34 cellular contexts compared by ENCODE assay signal in genomic region chr2:163822033-163822432, GRCh38.
"Had no signal": no experiment of that assay in that cellular context is flagged by ENCODE, and none has a peak within 500 bp of the region (broad histone marks: within the 10 kb centered on the region; RNA-seq: fewer than 3 reads in every experiment).

No MANE protein-coding gene starts in this region.

- H3K9me3 ChIP-seq: adrenal gland, body of pancreas had no signal

- H3K4me3 ChIP-seq: adrenal gland, ascending aorta, body of pancreas, breast epithelium, cardiac muscle cell had no signal

- DNase-seq: activated effector memory CD4-positive, alpha-beta T cell treated with anti-CD3 and anti-CD28 coated beads, Interleukin-2, amount 50 U/mL, for 16 hours; activated gamma-delta T cell; activated gamma-delta T cell treated with Interleukin-2 at 50 U/mL for 16 hours; activated naive CD4-positive, alpha-beta T cell; activated naive CD4-positive, alpha-beta T cell treated with anti-CD3 and anti-CD28 coated beads for 36 hours; activated naive CD4-positive, alpha-beta T cell treated with anti-CD3 and anti-CD28 coated beads, Interleukin-2, amount 10 ng/mL, durations not matched to agents 7 days and 5 days; activated naive CD4-positive, alpha-beta T cell treated with anti-CD3 and anti-CD28 coated beads, Interleukin-2, amount 50 U/mL, for 16 hours; activated naive CD4-positive, alpha-beta T cell treated with Interleukin-2 at 50 U/mL for 16 hours; activated naive CD8-positive, alpha-beta T cell treated with anti-CD3 and anti-CD28 coated beads for 36 hours; activated naive CD8-positive, alpha-beta T cell treated with anti-CD3 and anti-CD28 coated beads, Interleukin-2, amount 10 ng/mL, durations not matched to agents 7 days and 5 days; activated naive CD8-positive, alpha-beta T cell treated with anti-CD3 and anti-CD28 coated beads, Interleukin-2, amount 50 U/mL, for 24 hours; activated T-cell treated with anti-CD3 and anti-CD28 coated beads for 4 hours; activated T-cell treated with anti-CD3 and anti-CD28 coated beads, Interleukin-2, amount 50 U/mL, for 1 hour; activated T-cell treated with anti-CD3 and anti-CD28 coated beads, Interleukin-2, amount 50 U/mL, for 24 hours; activated T-cell treated with anti-CD3 and anti-CD28 coated beads, Interleukin-2, amount 50 U/mL, for 4 hours; activated T-cell treated with anti-CD3 and anti-CD28 coated beads, Interleukin-2, amount 50 U/mL, for 48 hours; activated T-cell treated with anti-CD3 and anti-CD28 coated beads, Interleukin-2, amount 50 U/mL, for 72 hours; adrenal gland; amniotic stem cell; amygdala; anterior cingulate cortex; aorta; body of pancreas; brain microvascular endothelial cell; caudate nucleus; central memory CD4-positive, alpha-beta T cell; cerebellar nuclear complex had no signal

- ATAC-seq: activated naive CD4-positive, alpha-beta T cell treated with anti-CD3 and anti-CD28 coated beads, Interleukin-2, amount 50 U/mL, for 72 hours; activated naive CD8-positive, alpha-beta T cell treated with anti-CD3 and anti-CD28 coated beads, Interleukin-2, amount 50 U/mL, for 24 hours; activated T-cell treated with anti-CD3 and anti-CD28 coated beads, Interleukin-2, amount 50 U/mL, for 4 hours; activated T-cell treated with anti-CD3 and anti-CD28 coated beads, Interleukin-2, amount 50 U/mL, for 72 hours; activated T-helper 17 cell treated with anti-CD3 and anti-CD28 coated beads, Interleukin-2, amount 50 U/mL, for 72 hours; body of pancreas had no signal

- H3K27me3 ChIP-seq: adrenal gland, ascending aorta, body of pancreas, brain microvascular endothelial cell, breast epithelium, cardiac muscle cell had no signal

- H3K27ac ChIP-seq: adrenal gland, ascending aorta, body of pancreas, brain microvascular endothelial cell, breast epithelium, cardiac muscle cell had no signal

- H3K4me1 ChIP-seq: adrenal gland, ascending aorta, body of pancreas, breast epithelium had no signal

- H3K36me3 ChIP-seq: adrenal gland, ascending aorta, brain microvascular endothelial cell, breast epithelium, cardiac muscle cell had no signal

- FAIRE-seq: astrocyte, bronchial epithelial cell had no signal
